8 cellular contexts compared by ENCODE assay signal in the genomic region with DNA sequence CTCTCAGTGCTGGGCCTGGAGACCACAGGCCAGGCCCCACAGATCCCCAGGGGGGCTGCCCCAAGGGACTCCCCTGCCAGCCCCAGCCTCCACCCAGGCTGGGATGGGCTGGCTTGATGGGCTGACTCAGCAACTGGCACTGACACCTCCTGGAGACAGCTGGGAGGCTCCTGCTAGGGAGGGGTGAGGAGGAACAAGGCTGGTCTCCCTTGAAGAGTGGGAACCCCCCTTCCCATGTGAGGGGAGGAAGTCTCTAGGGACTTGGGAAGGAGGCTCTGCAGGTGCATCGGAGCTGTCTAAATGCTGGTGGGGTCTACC. TPM values are rescaled to one million over a fixed set of nuclear protein-coding genes. Genes with fewer than 3 reads are reported as not detected.
A peak's percentile ranks its signal among the peaks of the same experiment; 100 is the strongest.
DNase-seq lines count a peak whose midpoint lies in the region; ATAC-seq and TF ChIP-seq lines count a peak whose summit lies in the region.

No MANE protein-coding gene starts in this region.

- H3K4me3 Mint-ChIP-seq in natural killer cell treated with Interleukin-12 subunit alpha and Interleukin-12 subunit beta and Interleukin-15 and Interleukin-18, amount 100 ng/mL, for 72 hours: peak overlapping the region; percentile 83

- H3K4me1 Mint-ChIP-seq in natural killer cell treated with Interleukin-12 subunit alpha and Interleukin-12 subunit beta and Interleukin-15 and Interleukin-18, amount 100 ng/mL, for 72 hours (ENCODE audit: low read depth in 2 of 2): peaks cover 44 to 54% of the 10 kb centered on the region in 2 donors

- ATAC-seq in body of pancreas (no peak), HG03025 (IDR thresholded peaks at IDR 0.05; ENCODE audit: low FRiP score, unreplicated experiment) (no peak), HG02623 (IDR thresholded peaks at IDR 0.05; ENCODE audit: unreplicated experiment) (no peak)
- peak; percentile 43 to 51 for ATAC-seq in natural killer cell treated with Interleukin-12 subunit alpha and Interleukin-12 subunit beta and Interleukin-15 and Interleukin-18, amount 100 ng/mL, for 72 hours

- no peak overlapping the region for H3K4me3 ChIP-seq in body of pancreas

- intact Hi-C loops in body of pancreas (cut with DNase I): no loop called here

- peak overlapping the region in 3 of 4 donors; percentile 80 to 86 (median 83) for H3K27ac ChIP-seq in body of pancreas

- H3K27me3 Mint-ChIP-seq in natural killer cell treated with Interleukin-12 subunit alpha and Interleukin-12 subunit beta and Interleukin-15 and Interleukin-18, amount 100 ng/mL, for 72 hours: no peaks in the 10 kb centered on the region

- no peak for TF ChIP-seq POLR2A in body of pancreas (IDR thresholded peaks at IDR 0.05)

- H3K27me3 ChIP-seq in body of pancreas: no peaks in the 10 kb centered on the region

- in situ Hi-C loops in G401 (cut with HindIII; ENCODE audit: low sequenced_read_pairs): no loop called here

- peak overlapping the region; percentile 83 to 84 for H3K27ac Mint-ChIP-seq in natural killer cell treated with Interleukin-12 subunit alpha and Interleukin-12 subunit beta and Interleukin-15 and Interleukin-18, amount 100 ng/mL, for 72 hours

- WGBS in body of pancreas, 2 donors: 82% methylated on average over 1 of the region's 1 CpG; no CpG with 5 or more reads in 1 of the 2 donors

- H3K9me3 Mint-ChIP-seq in natural killer cell treated with Interleukin-12 subunit alpha and Interleukin-12 subunit beta and Interleukin-15 and Interleukin-18, amount 100 ng/mL, for 72 hours: no peaks in the 10 kb centered on the region

- no peaks in the 10 kb centered on the region for H3K36me3 ChIP-seq in body of pancreas (replicated peaks in 1 of 2; ENCODE audit: insufficient read depth in 1 of 2, low read depth in 2 of 2)

- H3K9me3 ChIP-seq in body of pancreas: no peaks in the 10 kb centered on the region

- DNase-seq in DMS 273 (lab: John Stamatoyannopoulos, UW; ENCODE audit: unreplicated experiment) (peak; percentile 89), Kasumi-1 (lab: John Stamatoyannopoulos, UW) (peak; percentile 85 to 86), body of pancreas (no peak), mesenteric fat pad (ENCODE audit: low spot score) (no peak), G401 (ENCODE audit: low spot score) (no peak)
- no peak for DNase-seq in natural killer cell treated with Interleukin-12 subunit alpha and Interleukin-12 subunit beta and Interleukin-15 and Interleukin-18, amount 100 ng/mL, for 72 hours (ENCODE audit: low spot score)

- no peaks in the 10 kb centered on the region for H3K36me3 Mint-ChIP-seq in natural killer cell treated with Interleukin-12 subunit alpha and Interleukin-12 subunit beta and Interleukin-15 and Interleukin-18, amount 100 ng/mL, for 72 hours

- no peak for TF ChIP-seq CTCF in body of pancreas (IDR thresholded peaks at IDR 0.05)

- peaks cover 96% of the 10 kb centered on the region for H3K4me1 ChIP-seq in body of pancreas

RNA-seq across cellular contexts. Expression of gene NHERF1, which starts 10.4 kb away (rescaled TPM):
- 10 to 100 TPM; 56.6 to 64.9 TPM for total RNA-seq in body of pancreas
- 100 to 1,000 TPM; 159 to 187 TPM for total RNA-seq in natural killer cell treated with Interleukin-12 subunit alpha and Interleukin-12 subunit beta and Interleukin-15 and Interleukin-18, amount 100 ng/mL, for 72 hours
- total RNA-seq in mesenteric fat pad: 13.9 TPM
- 82.3 and 90.0 TPM in 2 replicates for total RNA-seq in G401 (2014; rRNA removed; shearing (Covaris generic))

RNA-seq across cellular contexts. Expression of gene NAT9, which starts 17.3 kb away (rescaled TPM):
- total RNA-seq in body of pancreas: 10 to 100 TPM; 21.8 to 23.3 TPM
- 10 to 100 TPM; 42.9 to 60.7 TPM for total RNA-seq in natural killer cell treated with Interleukin-12 subunit alpha and Interleukin-12 subunit beta and Interleukin-15 and Interleukin-18, amount 100 ng/mL, for 72 hours
- 37.8 TPM for total RNA-seq in mesenteric fat pad
- 31.0 and 32.7 TPM in 2 replicates for total RNA-seq in G401 (2014; rRNA removed; shearing (Covaris generic))

RNA-seq across cellular contexts. Expression of gene RAB37, which starts 21.7 kb away (rescaled TPM):
- under 1 TPM; 0.66 to 0.78 TPM for total RNA-seq in body of pancreas
- total RNA-seq in natural killer cell treated with Interleukin-12 subunit alpha and Interleukin-12 subunit beta and Interleukin-15 and Interleukin-18, amount 100 ng/mL, for 72 hours: 1 to 10 TPM; 1.3 to 3.3 TPM
- 1.3 TPM for total RNA-seq in mesenteric fat pad
- 1.4 and 4.2 TPM in 2 replicates for total RNA-seq in G401 (2014; rRNA removed; shearing (Covaris generic))

RNA-seq across cellular contexts. Expression of gene CD300LF, which starts 46.1 kb away (rescaled TPM):
- total RNA-seq in body of pancreas: not detected
- 1 to 10 TPM in 1 of 2 donors, not detected in 1; 2.2 TPM for total RNA-seq in natural killer cell treated with Interleukin-12 subunit alpha and Interleukin-12 subunit beta and Interleukin-15 and Interleukin-18, amount 100 ng/mL, for 72 hours
- total RNA-seq in mesenteric fat pad: 2.8 TPM
- total RNA-seq in G401 (2014; rRNA removed; shearing (Covaris generic)): not detected in 2 replicates

Comparison
In these comparisons a context has a peak if more than half of its experiments do, and no peak if none do; other contexts are left out.
1. DNase-seq: peak in DMS 273 (single experiment) and Kasumi-1 (2 of 2); none in body of pancreas (0 of 4), natural killer cell treated with Interleukin-12 subunit alpha and Interleukin-12 subunit beta and Interleukin-15 and Interleukin-18, amount 100 ng/mL, for 72 hours (single experiment), mesenteric fat pad (single experiment) and G401 (single experiment).
2. ATAC-seq: peak in natural killer cell treated with Interleukin-12 subunit alpha and Interleukin-12 subunit beta and Interleukin-15 and Interleukin-18, amount 100 ng/mL, for 72 hours (2 of 2); none in body of pancreas (single experiment), HG03025 (single experiment) and HG02623 (single experiment).